Comparison of ENCODE assay signal across 8 cellular contexts in the genomic region with DNA sequence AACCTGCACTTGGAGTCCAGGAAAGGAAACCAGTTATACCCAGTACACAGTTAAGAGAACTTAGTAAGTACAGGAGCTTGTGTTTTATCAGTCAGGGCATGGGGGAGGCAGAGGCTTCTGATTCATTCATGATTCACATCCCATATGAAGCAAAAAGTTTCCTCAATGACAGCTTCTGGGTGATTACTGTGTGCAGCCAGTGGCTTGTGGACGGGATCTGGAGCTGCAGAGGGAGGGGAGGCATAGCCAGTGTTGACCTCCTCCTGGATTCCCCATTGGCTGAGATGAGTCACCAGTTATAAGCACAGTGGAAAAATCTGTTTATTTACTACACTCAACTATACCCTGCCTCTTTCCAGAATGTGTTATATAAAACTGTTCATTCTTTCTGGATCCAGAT. TPM values are rescaled to one million over a fixed set of nuclear protein-coding genes. Genes with fewer than 3 reads are reported as not detected.
DNase-seq lines count a peak whose midpoint lies in the region; ATAC-seq and TF ChIP-seq lines count a peak whose summit lies in the region.

No MANE protein-coding gene starts in this region.

- H3K36me3 Mint-ChIP-seq in type B pancreatic cell = no peaks in the 10 kb centered on the region

- intact Hi-C loops in PC-9 (cut with micrococcal nuclease; ENCODE audit: unreplicated experiment) = no loop called here

- H3K79me2 ChIP-seq in PC-9 (ENCODE audit: low read depth) = no peaks in the 10 kb centered on the region
- no peaks in the 10 kb centered on the region for H3K79me2 ChIP-seq in smooth muscle cell (ENCODE audit: low read depth)

- CTCF ChIA-PET in PC-9 (lab: Charles Lee) = interaction anchor here (0.6 kb wide), 1 partner anchor 1269 kb away, joined by 3 read pairs; no protein-coding TSS in a partner anchor

- no peaks in the 10 kb centered on the region for H3K27me3 Mint-ChIP-seq in type B pancreatic cell

- H3K27me3 ChIP-seq in PC-9 (ENCODE audit: insufficient read depth, low read depth) = no peaks in the 10 kb centered on the region
- H3K27me3 ChIP-seq in smooth muscle cell (ENCODE audit: low read depth) = no peaks in the 10 kb centered on the region

- H3K4me1 Mint-ChIP-seq in type B pancreatic cell (ENCODE audit: unreplicated experiment) = no peaks in the 10 kb centered on the region

- no TSS peak for BruUV-seq in PC-9 (replicated peaks; lab: Mats Ljungman, UMichigan)

- H3K36me3 ChIP-seq in PC-9 (ENCODE audit: low read depth) (no peaks in the 10 kb centered on the region), smooth muscle cell (ENCODE audit: low read depth) (no peaks in the 10 kb centered on the region)

- peaks cover 15% of the 10 kb centered on the region; the same call in 1 of the 2 replicates for H3F3A ChIP-seq in PC-9 (ENCODE audit: insufficient read depth, low read depth)
- peaks cover 4% of the 10 kb centered on the region for H3F3A ChIP-seq in smooth muscle cell (ENCODE audit: low read depth)

- no peaks in the 10 kb centered on the region for H4K20me1 ChIP-seq in PC-9 (ENCODE audit: insufficient read depth)
- H4K20me1 ChIP-seq in smooth muscle cell (ENCODE audit: low read depth) = no peaks in the 10 kb centered on the region

- H3K4me2 ChIP-seq in PC-9 (peak overlapping the region; percentile 39), smooth muscle cell (peak overlapping the region; percentile 59)

- no peak overlapping the region for H3K27ac Mint-ChIP-seq in type B pancreatic cell

- H3K27ac ChIP-seq in PC-9 (peak overlapping the region; percentile 73), smooth muscle cell (ENCODE audit: low read depth) (peak overlapping the region; percentile 86)

- H3K4me1 ChIP-seq in PC-9 (replicated peaks; ENCODE audit: insufficient read depth) = peaks cover 27% of the 10 kb centered on the region
- H3K4me1 ChIP-seq in smooth muscle cell (ENCODE audit: low read depth) = peaks cover 12% of the 10 kb centered on the region

- no peaks in the 10 kb centered on the region for H3K9me2 ChIP-seq in PC-9 (ENCODE audit: insufficient read depth)

- WGBS in smooth muscle cell (ENCODE audit: low lambda C conversion rate) = 0% methylated on average over 1 of the region's 1 CpG

- ATAC-seq in GM19328 (IDR thresholded peaks at IDR 0.05; ENCODE audit: unreplicated experiment) = no peak

- H3K4me3 ChIP-seq in PC-9 = no peak overlapping the region
- no peak overlapping the region for H3K4me3 ChIP-seq in cardiac fibroblast (replicated peaks in 1 of 2; ENCODE audit: low read depth in 2 of 2, low read length in 2 of 2)
- H3K4me3 ChIP-seq in smooth muscle cell = no peak overlapping the region

- POLR2A ChIA-PET in PC-9 (lab: Charles Lee; ENCODE audit: unreplicated experiment) = interaction anchor here (0.5 to 1.0 kb wide), 4 partner anchors 18 to 1260 kb away, joined by 3 to 6 read pairs (median 4); partner anchors contain the start of gene IL31RA

- H3K9ac ChIP-seq in smooth muscle cell (ENCODE audit: low read depth) = no peak overlapping the region

- H3K9me3 Mint-ChIP-seq in type B pancreatic cell = no peaks in the 10 kb centered on the region

- TF ChIP-seq CTCF in PC-9 (conservative IDR thresholded peaks at IDR 0.05) = no peak
- TF ChIP-seq CTCF in cardiac fibroblast (IDR thresholded peaks at IDR 0.05; ENCODE audit: low read depth, low read length) = no peak
- no peak for TF ChIP-seq CTCF in smooth muscle cell (IDR thresholded peaks at IDR 0.05; ENCODE audit: borderline replicate concordance, insufficient read depth, poor library complexity, severe bottlenecking)
- TF ChIP-seq CTCF in type B pancreatic cell (conservative IDR thresholded peaks at IDR 0.05) = no peak

- no peak overlapping the region for H3K4me3 Mint-ChIP-seq in type B pancreatic cell

- H2AFZ ChIP-seq in PC-9 (no peak overlapping the region; the same call in 1 of the 2 replicates), smooth muscle cell (ENCODE audit: low read depth) (no peak overlapping the region)

- DNase-seq in EL = peak; percentile 98
- DNase-seq in PC-9 = peak; percentile 52 to 87
- peak; percentile 95 to 99 for DNase-seq in cardiac fibroblast (ENCODE audit: low read depth in 2 of 2)
- peak; percentile 26 for DNase-seq in smooth muscle cell (lab: John Stamatoyannopoulos, UW; ENCODE audit: unreplicated experiment)
- no peak for DNase-seq in NCI-H2171 (lab: John Stamatoyannopoulos, UW)
- DNase-seq in type B pancreatic cell (ENCODE audit: extremely low spot score, unreplicated experiment) = no peak
- DNase-seq in NCI-H345 treated with DMSO at 0.1 percent for 48 hours (lab: John Stamatoyannopoulos, UW; ENCODE audit: unreplicated experiment) = no peak

- H3K9me3 ChIP-seq in PC-9 (ENCODE audit: insufficient read depth, low read depth) (0 out of 2 replicates have a peak, but pooled peaks cover under 1% of the 10 kb centered on the region), smooth muscle cell (replicated peaks; ENCODE audit: low read depth) (no peaks in the 10 kb centered on the region)

RNA-seq across cellular contexts. Expression of gene IL31RA, which starts 17.7 kb away (rescaled TPM):
- total RNA-seq in PC-9 (2021) (2.0 TPM in 2 replicates), smooth muscle cell (2.2 TPM in 2 replicates), type B pancreatic cell (ENCODE audit: low replicate concordance) (not detected in 2 replicates)
- 0.63 and 0.67 TPM in 2 replicates for polyA plus RNA-seq in smooth muscle cell

Comparison
In these comparisons a context has a peak if more than half of its experiments do, and no peak if none do; other contexts are left out.
1. DNase-seq: peak in EL (single experiment), PC-9 (2 of 2), cardiac fibroblast (2 of 2) and smooth muscle cell (single experiment); none in NCI-H2171 (single experiment), type B pancreatic cell (single experiment) and NCI-H345 treated with DMSO at 0.1 percent for 48 hours (single experiment).